Comparison of ENCODE assay signal across 8 cellular contexts in genomic region chr1:196651637-196652215, GRCh38. TPM values are rescaled to one million over a fixed set of nuclear protein-coding genes. Genes with fewer than 3 reads are reported as not detected.
DNase-seq lines count a peak whose midpoint lies in the region; ATAC-seq and TF ChIP-seq lines count a peak whose summit lies in the region.

CFH (plus strand) TSS chr1:196652043; CDS start chr1:196652118, 75 bp downstream.

- DNase-seq in HuH-7 (ENCODE audit: low spot score) (peak; percentile 4), left ventricle myocardium inferior (no peak), NCI-H2196 (lab: John Stamatoyannopoulos, UW; ENCODE audit: unreplicated experiment) (no peak), cerebellar cortex (ENCODE audit: low spot score) (no peak)
- no peak for DNase-seq in activated CD8-positive, alpha-beta T cell treated with anti-CD3 and anti-CD28 coated beads for 36 hours
- DNase-seq in activated CD8-positive, alpha-beta memory T cell treated with anti-CD3 and anti-CD28 coated beads, Interleukin-2, amount 50 U/mL, for 4 hours: no peak

- H3K4me3 ChIP-seq in left ventricle myocardium inferior: peak within 1 kb of the TSS; percentile 52
- peak within 1 kb of the TSS in 4 of 5 donors; percentile 39 to 71 (median 52) for H3K4me3 ChIP-seq in subcutaneous abdominal adipose tissue (ENCODE audit: low read depth in 1 of 5, low read length in 5 of 5)

- intact Hi-C loops in activated CD8-positive, alpha-beta T cell treated with anti-CD3 and anti-CD28 coated beads for 36 hours (cut with micrococcal nuclease): no loop called here
- intact Hi-C loops in left ventricle myocardium inferior (cut with micrococcal nuclease): no loop called here

- peak within 1 kb of the TSS; percentile 2 for H3K4me3 Mint-ChIP-seq in activated CD8-positive, alpha-beta T cell treated with anti-CD3 and anti-CD28 coated beads for 36 hours

- H3K9ac ChIP-seq in subcutaneous abdominal adipose tissue (ENCODE audit: low read length in 5 of 5): peak within 1 kb of the TSS in 2 of 5 donors; percentile 13 to 33

- H3K27me3 ChIP-seq in left ventricle myocardium inferior (ENCODE audit: low read depth): no peaks in the 10 kb centered on the region
- no peaks in the 10 kb centered on the region for H3K27me3 ChIP-seq in subcutaneous abdominal adipose tissue (ENCODE audit: control insufficient read depth in 5 of 5, insufficient read depth in 4 of 5, low read length in 5 of 5)

- CTCF ChIA-PET in activated CD8-positive, alpha-beta T cell treated with anti-CD3 and anti-CD28 coated beads for 36 hours (lab: Charles Lee): no interaction called here

- H3K4me1 ChIP-seq in left ventricle myocardium inferior (no peaks in the 10 kb centered on the region), subcutaneous abdominal adipose tissue (ENCODE audit: control insufficient read depth in 5 of 5, insufficient read depth in 5 of 5, low read length in 5 of 5) (peaks cover 0 to 8% (median 0%) of the 10 kb centered on the region in 5 donors)

- H3K9me3 ChIP-seq in left ventricle myocardium inferior (replicated peaks): no peaks in the 10 kb centered on the region
- no peaks in the 10 kb centered on the region for H3K9me3 ChIP-seq in subcutaneous abdominal adipose tissue (ENCODE audit: control insufficient read depth in 5 of 5, low read length in 5 of 5)

- peaks cover 2% of the 10 kb centered on the region for H3K27me3 Mint-ChIP-seq in activated CD8-positive, alpha-beta T cell treated with anti-CD3 and anti-CD28 coated beads for 36 hours

- H3K9me3 Mint-ChIP-seq in activated CD8-positive, alpha-beta T cell treated with anti-CD3 and anti-CD28 coated beads for 36 hours: no peaks in the 10 kb centered on the region

- no peaks in the 10 kb centered on the region for H3K36me3 Mint-ChIP-seq in activated CD8-positive, alpha-beta T cell treated with anti-CD3 and anti-CD28 coated beads for 36 hours (ENCODE audit: low read depth)

- H3K27ac ChIP-seq in left ventricle myocardium inferior (replicated peaks): peak within 1 kb of the TSS; percentile 53
- peak within 1 kb of the TSS; percentile 34 for H3K27ac ChIP-seq in subcutaneous abdominal adipose tissue (ENCODE audit: low read depth, low read length)

- H3K4me1 Mint-ChIP-seq in activated CD8-positive, alpha-beta T cell treated with anti-CD3 and anti-CD28 coated beads for 36 hours (ENCODE audit: low read depth): peaks cover 12% of the 10 kb centered on the region

- ATAC-seq in activated CD8-positive, alpha-beta T cell treated with anti-CD3 and anti-CD28 coated beads for 36 hours: no peak
- ATAC-seq in GM21825 (IDR thresholded peaks at IDR 0.05; ENCODE audit: unreplicated experiment): no peak

- POLR2A ChIA-PET in activated CD8-positive, alpha-beta T cell treated with anti-CD3 and anti-CD28 coated beads for 36 hours (lab: Charles Lee): no interaction called here

- no peak within 1 kb of the TSS for H3K27ac Mint-ChIP-seq in activated CD8-positive, alpha-beta T cell treated with anti-CD3 and anti-CD28 coated beads for 36 hours

- TF ChIP-seq CTCF in activated CD8-positive, alpha-beta T cell treated with anti-CD3 and anti-CD28 coated beads for 36 hours (IDR thresholded peaks at IDR 0.05): no peak
- no peak for TF ChIP-seq CTCF in left ventricle myocardium inferior (IDR thresholded peaks at IDR 0.05; ENCODE audit: borderline replicate concordance)

- H3K36me3 ChIP-seq in left ventricle myocardium inferior: no peaks in the 10 kb centered on the region
- no peaks in the 10 kb centered on the region for H3K36me3 ChIP-seq in subcutaneous abdominal adipose tissue (ENCODE audit: control insufficient read depth in 5 of 5, insufficient read depth in 5 of 5, low read length in 5 of 5)

RNA-seq across cellular contexts. Expression of gene CFH, which starts in this region (rescaled TPM):
- under 1 TPM; 0.38 to 0.68 TPM for total RNA-seq in activated CD8-positive, alpha-beta T cell treated with anti-CD3 and anti-CD28 coated beads for 36 hours
- 36.4 TPM for total RNA-seq in left ventricle myocardium inferior

Comparison
In these comparisons a context has a peak if more than half of its experiments do, and no peak if none do; other contexts are left out.
1. RNA of gene CFH (total RNA-seq): 36.4 TPM in left ventricle myocardium inferior (single experiment); 0.38 to 0.68 TPM in activated CD8-positive, alpha-beta T cell treated with anti-CD3 and anti-CD28 coated beads for 36 hours; every median in the first group is over 10 times any median in the second.